In genomic region chr10:33273295-33274002, GRCh38 we compare ENCODE assay signal across 8 cellular contexts.
A peak's percentile ranks its signal among the peaks of the same experiment; 100 is the strongest.
DNase-seq lines count a peak whose midpoint lies in the region; ATAC-seq and TF ChIP-seq lines count a peak whose summit lies in the region.

No MANE protein-coding gene starts in this region.

- DNase-seq in left cardiac atrium (peak; percentile 88), retinal pigment epithelial cell (ENCODE audit: low read depth) (peak; percentile 88), NCI-H82 (lab: John Stamatoyannopoulos, UW) (no peak)
- no peak for DNase-seq in CD4-positive, alpha-beta memory T cell

- H3K4me3 Mint-ChIP-seq in CD4-positive, alpha-beta memory T cell, result no peak overlapping the region

- no peaks in the 10 kb centered on the region for H3K9me3 Mint-ChIP-seq in CD4-positive, alpha-beta memory T cell

- H3K4me3 ChIP-seq in HUES64 (ENCODE audit: low read length) (no peak overlapping the region), retinal pigment epithelial cell (ENCODE audit: low read length) (peak overlapping the region; percentile 35)
- no peak overlapping the region for H3K4me3 ChIP-seq in CD4-positive, alpha-beta memory T cell (ENCODE audit: low read length in 2 of 2)

- H3K27ac ChIP-seq in HUES64 (ENCODE audit: low read depth, low read length) (0 out of 2 replicates have a peak overlapping the region, but pooled peaks have one; percentile 17), adipose tissue (ENCODE audit: low read depth, low read length) (peak overlapping the region; percentile 81)
- no peak overlapping the region for H3K27ac ChIP-seq in CD4-positive, alpha-beta memory T cell (ENCODE audit: low read depth, low read length)

- no peaks in the 10 kb centered on the region for H3K9me3 ChIP-seq in HUES64 (ENCODE audit: insufficient read depth, low read depth, low read length)
- H3K9me3 ChIP-seq in CD4-positive, alpha-beta memory T cell (ENCODE audit: control insufficient read depth in 1 of 2, low read length in 2 of 2), result no peaks in the 10 kb centered on the region

- TF ChIP-seq CTCF in retinal pigment epithelial cell (conservative IDR thresholded peaks at IDR 0.05; ENCODE audit: low read depth, low read length), result peak; percentile 16

- H3K36me3 Mint-ChIP-seq in CD4-positive, alpha-beta memory T cell, result no peaks in the 10 kb centered on the region

- CTCF ChIA-PET in CD4-positive, alpha-beta memory T cell (lab: Charles Lee; ENCODE audit: partially characterized antibody), result no interaction called here

- no peaks in the 10 kb centered on the region for H3K27me3 ChIP-seq in HUES64 (ENCODE audit: insufficient read depth, low read length)
- H3K27me3 ChIP-seq in CD4-positive, alpha-beta memory T cell (ENCODE audit: insufficient read depth, low read length), result no peaks in the 10 kb centered on the region

- H3K4me1 ChIP-seq in HUES64 (ENCODE audit: insufficient read depth, low read length), result peaks cover 26% of the 10 kb centered on the region
- no peaks in the 10 kb centered on the region for H3K4me1 ChIP-seq in CD4-positive, alpha-beta memory T cell (ENCODE audit: insufficient read depth, low read length)

- H3K27me3 Mint-ChIP-seq in CD4-positive, alpha-beta memory T cell, result peaks cover 6 to 8% of the 10 kb centered on the region in 2 donors

- WGBS in HUES64, result 81% methylated on average over 18 of the region's 19 CpGs
- WGBS in adipose tissue, 3 donors, result 9 to 22% (median 15%) methylated on average over 19 of the region's 19 CpGs

- H3K9ac ChIP-seq in HUES64 (ENCODE audit: low read depth, low read length), result no peak overlapping the region

- H3K4me1 Mint-ChIP-seq in CD4-positive, alpha-beta memory T cell, result no peaks in the 10 kb centered on the region

- intact Hi-C loops in left cardiac atrium (cut with DNase I), result no loop called here
- intact Hi-C loops in CD4-positive, alpha-beta memory T cell (cut with micrococcal nuclease), result no loop called here

- no peak overlapping the region for H3K27ac Mint-ChIP-seq in CD4-positive, alpha-beta memory T cell

- peak; percentile 93 to 96 for ATAC-seq in left cardiac atrium
- no peak for ATAC-seq in HG03139 (IDR thresholded peaks at IDR 0.05; ENCODE audit: unreplicated experiment)
- no peak for ATAC-seq in GM19351 (IDR thresholded peaks at IDR 0.05; ENCODE audit: unreplicated experiment)

- POLR2A ChIA-PET in CD4-positive, alpha-beta memory T cell (lab: Charles Lee; ENCODE audit: partially characterized antibody), result no interaction called here

- H3K36me3 ChIP-seq in HUES64 (ENCODE audit: insufficient read depth, low read length), result no peaks in the 10 kb centered on the region
- no peaks in the 10 kb centered on the region for H3K36me3 ChIP-seq in CD4-positive, alpha-beta memory T cell (ENCODE audit: insufficient read depth, low read length)

Comparison
In these comparisons a context has a peak if more than half of its experiments do, and no peak if none do; other contexts are left out.
1. ATAC-seq: peak in left cardiac atrium (2 of 2); none in HG03139 (single experiment) and GM19351 (single experiment).
2. DNase-seq: peak in left cardiac atrium (single experiment) and retinal pigment epithelial cell (single experiment); none in NCI-H82 (single experiment) and CD4-positive, alpha-beta memory T cell (0 of 5).